In genomic region chr13:80141114-80141849, GRCh38 we compare ENCODE assay signal across 11 cellular contexts.
DNase-seq lines count a peak whose midpoint lies in the region; ATAC-seq and TF ChIP-seq lines count a peak whose summit lies in the region.
"Had no signal": no experiment of that assay in that cellular context is flagged by ENCODE, and none has a peak within 500 bp of the region (broad histone marks: within the 10 kb centered on the region; RNA-seq: fewer than 3 reads in every experiment).

No MANE protein-coding gene starts in this region.

- peak; percentile 96 to 98 for ATAC-seq in left cardiac atrium
- ATAC-seq in HG03135 (IDR thresholded peaks at IDR 0.05; ENCODE audit: unreplicated experiment): no peak
- no peak for ATAC-seq in activated T-cell treated with anti-CD3 and anti-CD28 coated beads, Interleukin-2, amount 50 U/mL, for 72 hours (replicated peaks in 1 of 2)
- no peak for ATAC-seq in T-helper 17 cell

- no peak overlapping the region for H3K27ac Mint-ChIP-seq in activated T-cell treated with anti-CD3 and anti-CD28 coated beads, Interleukin-2, amount 50 U/mL, for 72 hours
- H3K27ac Mint-ChIP-seq in T-helper 17 cell: no peak overlapping the region

- peak in 10 of 14 donors; percentile 12 to 53 (median 40) for DNase-seq in C1 segment of cervical spinal cord (lab: John Stamatoyannopoulos, UW)
- peak in 54 of 58 donors; percentile 5 to 82 (median 48) for DNase-seq in anterior cingulate cortex (lab: John Stamatoyannopoulos, UW)
- peak; percentile 70 for DNase-seq in left cardiac atrium
- peak; percentile 36 to 74 (median 63) for DNase-seq in ovary
- no peak for DNase-seq in 8988T
- no peak for DNase-seq in activated T-cell treated with anti-CD3 and anti-CD28 coated beads, Interleukin-2, amount 50 U/mL, for 72 hours
- no peak for DNase-seq in T-helper 17 cell
- DNase-seq: activated CD4-positive, alpha-beta T cell treated with anti-CD3 and anti-CD28 coated beads for 1 hour had no signal

- no peaks in the 10 kb centered on the region for H3K36me3 ChIP-seq in ovary
- H3K36me3 ChIP-seq: breast epithelium had no signal

- TF ChIP-seq CTCF in ovary (IDR thresholded peaks at IDR 0.05): no peak

- WGBS in ovary, 3 donors: 19 to 29% (median 20%) methylated on average over 7 of the region's 7 CpGs

- H3K9me3 ChIP-seq in ovary: no peaks in the 10 kb centered on the region
- H3K9me3 ChIP-seq in T-helper 17 cell (ENCODE audit: control insufficient read depth, low read length, poor library complexity, severe bottlenecking): no peaks in the 10 kb centered on the region
- H3K9me3 ChIP-seq: breast epithelium had no signal

- no peaks in the 10 kb centered on the region for H3K36me3 Mint-ChIP-seq in activated T-cell treated with anti-CD3 and anti-CD28 coated beads, Interleukin-2, amount 50 U/mL, for 72 hours (ENCODE audit: insufficient read depth in 2 of 2)
- peaks cover 2% of the 10 kb centered on the region for H3K36me3 Mint-ChIP-seq in T-helper 17 cell (ENCODE audit: low read depth)

- H3K4me1 ChIP-seq in ovary (ENCODE audit: insufficient read depth): peaks cover 3% of the 10 kb centered on the region
- H3K4me1 ChIP-seq: breast epithelium had no signal

- no peak overlapping the region for H3K27ac ChIP-seq in ovary
- H3K27ac ChIP-seq: breast epithelium, C4-2B had no signal

- TF ChIP-seq POLR2A in ovary (IDR thresholded peaks at IDR 0.05): no peak

- no peaks in the 10 kb centered on the region for H3K4me1 Mint-ChIP-seq in activated T-cell treated with anti-CD3 and anti-CD28 coated beads, Interleukin-2, amount 50 U/mL, for 72 hours (ENCODE audit: low read depth)
- H3K4me1 Mint-ChIP-seq in T-helper 17 cell: no peaks in the 10 kb centered on the region

- intact Hi-C loops in left cardiac atrium (cut with DNase I) (no loop called here), ovary (cut with DNase I) (no loop called here)

- H3K27me3 ChIP-seq in ovary: no peaks in the 10 kb centered on the region
- H3K27me3 ChIP-seq: breast epithelium had no signal

- no peaks in the 10 kb centered on the region for H3K9me3 Mint-ChIP-seq in activated T-cell treated with anti-CD3 and anti-CD28 coated beads, Interleukin-2, amount 50 U/mL, for 72 hours

- no peaks in the 10 kb centered on the region for H3K27me3 Mint-ChIP-seq in activated T-cell treated with anti-CD3 and anti-CD28 coated beads, Interleukin-2, amount 50 U/mL, for 72 hours (ENCODE audit: low read depth)
- H3K27me3 Mint-ChIP-seq in T-helper 17 cell: no peaks in the 10 kb centered on the region

- no peak overlapping the region for H3K4me3 ChIP-seq in ovary
- H3K4me3 ChIP-seq: breast epithelium had no signal

- TF ChIP-seq EP300 in ovary (IDR thresholded peaks at IDR 0.05): no peak

- no peak overlapping the region for H3K4me3 Mint-ChIP-seq in activated T-cell treated with anti-CD3 and anti-CD28 coated beads, Interleukin-2, amount 50 U/mL, for 72 hours
- H3K4me3 Mint-ChIP-seq in T-helper 17 cell: no peak overlapping the region

Comparison
In these comparisons a context has a peak if more than half of its experiments do, and no peak if none do; other contexts are left out.
1. DNase-seq: peak in C1 segment of cervical spinal cord (10 of 14), anterior cingulate cortex (54 of 58), left cardiac atrium (single experiment) and ovary (5 of 5); none in 8988T (single experiment), activated T-cell treated with anti-CD3 and anti-CD28 coated beads, Interleukin-2, amount 50 U/mL, for 72 hours (0 of 2) and T-helper 17 cell (0 of 3).
2. ATAC-seq: peak in left cardiac atrium (2 of 2); none in HG03135 (single experiment), activated T-cell treated with anti-CD3 and anti-CD28 coated beads, Interleukin-2, amount 50 U/mL, for 72 hours (0 of 2) and T-helper 17 cell (single experiment).